In genomic region chr1:1783320-1783719, GRCh38 we compare ENCODE assay signal across 8 cellular contexts. TPM values are rescaled to one million over a fixed set of nuclear protein-coding genes. Genes with fewer than 3 reads are reported as not detected.
DNase-seq lines count a peak whose midpoint lies in the region; ATAC-seq and TF ChIP-seq lines count a peak whose summit lies in the region.

No MANE protein-coding gene starts in this region.

- BruUV-seq in HCT116 (replicated peaks; lab: Mats Ljungman, UMichigan) = no TSS peak

- DNase-seq in HCT116 (ENCODE audit: low read depth, low spot score) = no peak
- no peak for DNase-seq in natural killer cell
- no peak for DNase-seq in activated effector memory CD4-positive, alpha-beta T cell treated with anti-CD3 and anti-CD28 coated beads, Interleukin-2, amount 50 U/mL, for 16 hours
- DNase-seq in DMS153 (lab: John Stamatoyannopoulos, UW) = no peak
- no peak for DNase-seq in SJCRH30
- no peak for DNase-seq in NCI-H69 (lab: John Stamatoyannopoulos, UW)

- TF ChIP-seq POLR2A in HCT116 (IDR thresholded peaks at IDR 0.05; ENCODE audit: borderline replicate concordance, extremely low read depth, insufficient read depth, insufficient read length) = no peak

- peak overlapping the region; percentile 97 for H3K27ac ChIP-seq in 22Rv1
- 0 out of 2 replicates have a peak overlapping the region, but pooled peaks have one; percentile 30 for H3K27ac ChIP-seq in HCT116 (ENCODE audit: low read depth, low read length)
- H3K27ac ChIP-seq in SJCRH30 = no peak overlapping the region

- CTCF ChIA-PET in HCT116 (lab: Charles Lee) = no interaction called here

- RAD21 ChIA-PET in HCT116 (lab: Charles Lee; ENCODE audit: low non-redundant PET in 1 of 2, low total read pairs in 2 of 2, uncharacterized antibody in 2 of 2, unreplicated experiment in 2 of 2) = no interaction called here

- H3K27ac Mint-ChIP-seq in brain = peak overlapping the region; percentile 41 to 93 (median 54)
- H3K27ac Mint-ChIP-seq in natural killer cell = peak overlapping the region; percentile 96 to 97

- no peaks in the 10 kb centered on the region for H3K27me3 ChIP-seq in HCT116 (ENCODE audit: insufficient read depth, low read length)
- H3K27me3 ChIP-seq in SJCRH30 = no peaks in the 10 kb centered on the region

- H3K36me3 ChIP-seq in HCT116 (ENCODE audit: control insufficient read depth in 1 of 2, insufficient read depth in 2 of 2, low read length in 2 of 2) (peaks cover 32% of the 10 kb centered on the region in 2 experiments), SJCRH30 (peaks cover 36% of the 10 kb centered on the region)

- H3K27me3 Mint-ChIP-seq in brain (peaks cover 3% of the 10 kb centered on the region), natural killer cell (ENCODE audit: low read depth in 2 of 2) (no peaks in the 10 kb centered on the region)

- H3K4me1 ChIP-seq in HCT116 (ENCODE audit: control insufficient read depth in 1 of 2, insufficient read depth in 2 of 2, low read length in 2 of 2) (peaks cover 13 to 33% of the 10 kb centered on the region in 2 experiments; a peak in 3 of 4 replicates), SJCRH30 (peaks cover 5% of the 10 kb centered on the region; the same call in 1 of the 2 replicates)

- H3K36me3 Mint-ChIP-seq in brain (peaks cover 37% of the 10 kb centered on the region), natural killer cell (no peaks in the 10 kb centered on the region)

- no peak overlapping the region for H3K4me2 ChIP-seq in HCT116 (ENCODE audit: low read length)

- POLR2A ChIA-PET in HCT116 (lab: Charles Lee) = no interaction called here

- H3K4me3 ChIP-seq in HCT116 (replicated peaks in 1 of 2; ENCODE audit: low read depth in 1 of 2, low read length in 2 of 2) (no peak overlapping the region), SJCRH30 (no peak overlapping the region)

- H3K4me3 Mint-ChIP-seq in brain (peak overlapping the region in 1 of 5 experiments; percentile 41), natural killer cell (peak overlapping the region; percentile 70)

- no peak overlapping the region for H3K9ac ChIP-seq in HCT116 (ENCODE audit: low read length)

- no peaks in the 10 kb centered on the region for H3K9me2 ChIP-seq in HCT116 (ENCODE audit: insufficient read depth)

- no peak for TF ChIP-seq RAD21 in HCT116 (IDR thresholded peaks at IDR 0.05; ENCODE audit: low read depth)

- no peak overlapping the region for H2AFZ ChIP-seq in HCT116 (ENCODE audit: low read depth, low read length, poor library complexity, severe bottlenecking)

- H3K9me3 ChIP-seq in HCT116 (ENCODE audit: control insufficient read depth in 1 of 2, insufficient read depth in 1 of 2, low read depth in 1 of 2, low read length in 2 of 2) (no peaks in the 10 kb centered on the region), SJCRH30 (replicated peaks) (no peaks in the 10 kb centered on the region)

- intact Hi-C loops in HCT116 (cut with micrococcal nuclease) (no loop called here), natural killer cell (cut with micrococcal nuclease) (loop anchor here (5.0 kb wide), 1 partner anchor 104 kb away; no protein-coding TSS in a partner anchor)

- ATAC-seq in HCT116 (no peak), natural killer cell (no peak)

- H3K4me1 Mint-ChIP-seq in brain (peaks cover 33% of the 10 kb centered on the region), natural killer cell (peaks cover 36 to 41% of the 10 kb centered on the region in 2 donors)

- TF ChIP-seq CTCF in 22Rv1 (IDR thresholded peaks at IDR 0.05) (no peak), HCT116 (IDR thresholded peaks at IDR 0.05 in 2 of 3, conservative IDR thresholded peaks at IDR 0.05 in 1 of 3; ENCODE audit: borderline replicate concordance in 1 of 3, insufficient read depth in 1 of 3, low read depth in 2 of 3, low read length in 2 of 3) (no peak), brain (conservative IDR thresholded peaks at IDR 0.05) (no peak), natural killer cell (IDR thresholded peaks at IDR 0.05) (no peak)

- peaks cover 9% of the 10 kb centered on the region; the same call in 1 of the 2 replicates for H3K79me2 ChIP-seq in HCT116 (ENCODE audit: insufficient read depth, low read length)

- H4K20me1 ChIP-seq in HCT116 (ENCODE audit: insufficient read depth) = no peaks in the 10 kb centered on the region

- H3K9me3 Mint-ChIP-seq in brain = no peaks in the 10 kb centered on the region
- no peaks in the 10 kb centered on the region for H3K9me3 Mint-ChIP-seq in natural killer cell

TF ChIP-seq in HCT116, 20 proteins besides CTCF, POLR2A, EP300 and RAD21:
- no peak for TF ChIP-seq TCF7L2 (IDR thresholded peaks at IDR 0.05; ENCODE audit: borderline replicate concordance, extremely low read depth, insufficient read depth, insufficient read length)
- no peak for TF ChIP-seq POLR2AphosphoS5 (IDR thresholded peaks at IDR 0.05; ENCODE audit: low read depth, low read length)
TF ChIP-seq in HCT116: peak in this region for 0.

RNA-seq across cellular contexts. Expression of gene NADK, which starts 5.0 kb away (rescaled TPM):
- total RNA-seq in HCT116 (2021; ENCODE audit: unreplicated experiment) (93.4 TPM), natural killer cell (100 to 1,000 TPM in 2 of 3 donors, 10 to 100 TPM in 1; 97.7 to 117 (median 112) TPM)
- 51.9 and 64.0 TPM in 2 replicates for polyA plus RNA-seq in HCT116 (2012)
- polyA plus RNA-seq in brain (ENCODE audit: insufficient read depth, low read depth, low replicate concordance) = 27.7 TPM
- 65.2 and 74.6 TPM in 2 replicates for total RNA-seq in SJCRH30 (2014; rRNA removed; shearing (Covaris generic))

RNA-seq across cellular contexts. Expression of gene CDK11A, which starts 59.2 kb away (rescaled TPM):
- total RNA-seq in HCT116 (2021; ENCODE audit: unreplicated experiment) = 61.0 TPM
- 34.7 and 38.4 TPM in 2 replicates for polyA plus RNA-seq in HCT116 (2012)
- 15.5 TPM for polyA plus RNA-seq in brain (ENCODE audit: insufficient read depth, low read depth, low replicate concordance)
- 100 to 1,000 TPM; 191 to 242 (median 216) TPM for total RNA-seq in natural killer cell
- total RNA-seq in SJCRH30 (2014; rRNA removed; shearing (Covaris generic)) = 20.1 and 29.4 TPM in 2 replicates
